In the genomic region with DNA sequence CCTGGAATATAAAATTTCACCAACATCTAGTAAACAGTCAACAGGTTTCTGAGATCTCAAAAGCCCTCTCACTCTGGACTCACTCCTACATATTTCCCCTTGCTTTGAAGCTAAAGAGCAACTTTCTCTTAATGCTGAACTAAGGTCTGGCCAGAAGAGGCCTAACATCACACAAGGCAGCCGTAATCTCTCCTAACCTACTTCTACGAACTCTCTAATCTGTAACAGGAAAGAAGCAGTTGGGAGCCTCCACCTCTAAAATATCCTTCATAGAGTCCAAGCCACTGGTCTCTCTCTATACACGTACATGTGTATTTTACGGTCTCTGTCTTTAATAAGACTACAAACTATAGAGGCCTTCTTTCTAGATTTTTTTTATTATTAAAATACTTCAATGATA, we compare ENCODE assay signal across 1 cellular context.
A peak's percentile ranks its signal among the peaks of the same experiment; 100 is the strongest.
TF ChIP-seq lines count a peak whose summit lies in the region.

No MANE protein-coding gene starts in this region.

TF ChIP-seq in K562, 482 proteins besides CTCF, POLR2A, EP300 and RAD21 (continued from another document):
- TF ChIP-seq ZNF561 (CRISPR knock-in tag; conservative IDR thresholded peaks at IDR 0.05) (no peak), ARID1B (IDR thresholded peaks at IDR 0.05) (0 out of 2 replicates have a peak, but pooled peaks have one; percentile 32), DMBX1 (CRISPR knock-in tag; IDR thresholded peaks at IDR 0.05; ENCODE audit: borderline replicate concordance) (0 out of 2 replicates have a peak, but pooled peaks have one; percentile 34), SMAD1 (IDR thresholded peaks at IDR 0.05; ENCODE audit: low read depth, low read length, partially characterized antibody) (no peak), FOXK2 (conservative IDR thresholded peaks at IDR 0.05 in 1 of 2, IDR thresholded peaks at IDR 0.05 in 1 of 2; ENCODE audit: low read depth in 2 of 2) (0 out of 4 replicates have a peak, but pooled peaks of 1 of the 2 experiments have one; percentile 46), TAF9B (IDR thresholded peaks at IDR 0.05; ENCODE audit: partially characterized antibody) (peak; percentile 11), CC2D1A (IDR thresholded peaks at IDR 0.05) (peak; percentile 55; the same call in 1 of the 2 replicates), ZNF780A (CRISPR knock-in tag; IDR thresholded peaks at IDR 0.05) (no peak), NCOR1 (IDR thresholded peaks at IDR 0.05) (peak; percentile 12; the same call in 1 of the 2 replicates), TAL1 (IDR thresholded peaks at IDR 0.05) (no peak; the same call in 1 of the 2 replicates), NBN (IDR thresholded peaks at IDR 0.05; ENCODE audit: low read depth) (0 out of 2 replicates have a peak, but pooled peaks have one; percentile 28), STAT5A (IDR thresholded peaks at IDR 0.05; ENCODE audit: borderline replicate concordance, low read length) (peak; percentile 43; the same call in 1 of the 2 replicates), MEF2D (tag; conservative IDR thresholded peaks at IDR 0.05; ENCODE audit: low read depth) (no peak)
- TF ChIP-seq, protein P1, sequence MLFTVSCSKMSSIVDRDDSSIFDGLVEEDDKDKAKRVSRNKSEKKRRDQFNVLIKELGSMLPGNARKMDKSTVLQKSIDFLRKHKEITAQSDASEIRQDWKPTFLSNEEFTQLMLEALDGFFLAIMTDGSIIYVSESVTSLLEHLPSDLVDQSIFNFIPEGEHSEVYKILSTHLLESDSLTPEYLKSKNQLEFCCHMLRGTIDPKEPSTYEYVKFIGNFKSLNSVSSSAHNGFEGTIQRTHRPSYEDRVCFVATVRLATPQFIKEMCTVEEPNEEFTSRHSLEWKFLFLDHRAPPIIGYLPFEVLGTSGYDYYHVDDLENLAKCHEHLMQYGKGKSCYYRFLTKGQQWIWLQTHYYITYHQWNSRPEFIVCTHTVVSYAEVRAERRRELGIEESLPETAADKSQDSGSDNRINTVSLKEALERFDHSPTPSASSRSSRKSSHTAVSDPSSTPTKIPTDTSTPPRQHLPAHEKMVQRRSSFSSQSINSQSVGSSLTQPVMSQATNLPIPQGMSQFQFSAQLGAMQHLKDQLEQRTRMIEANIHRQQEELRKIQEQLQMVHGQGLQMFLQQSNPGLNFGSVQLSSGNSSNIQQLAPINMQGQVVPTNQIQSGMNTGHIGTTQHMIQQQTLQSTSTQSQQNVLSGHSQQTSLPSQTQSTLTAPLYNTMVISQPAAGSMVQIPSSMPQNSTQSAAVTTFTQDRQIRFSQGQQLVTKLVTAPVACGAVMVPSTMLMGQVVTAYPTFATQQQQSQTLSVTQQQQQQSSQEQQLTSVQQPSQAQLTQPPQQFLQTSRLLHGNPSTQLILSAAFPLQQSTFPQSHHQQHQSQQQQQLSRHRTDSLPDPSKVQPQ (CRISPR knock-in tag; IDR thresholded peaks at IDR 0.05; ENCODE audit: borderline replicate concordance), result no peak
- TF ChIP-seq, protein P2, sequence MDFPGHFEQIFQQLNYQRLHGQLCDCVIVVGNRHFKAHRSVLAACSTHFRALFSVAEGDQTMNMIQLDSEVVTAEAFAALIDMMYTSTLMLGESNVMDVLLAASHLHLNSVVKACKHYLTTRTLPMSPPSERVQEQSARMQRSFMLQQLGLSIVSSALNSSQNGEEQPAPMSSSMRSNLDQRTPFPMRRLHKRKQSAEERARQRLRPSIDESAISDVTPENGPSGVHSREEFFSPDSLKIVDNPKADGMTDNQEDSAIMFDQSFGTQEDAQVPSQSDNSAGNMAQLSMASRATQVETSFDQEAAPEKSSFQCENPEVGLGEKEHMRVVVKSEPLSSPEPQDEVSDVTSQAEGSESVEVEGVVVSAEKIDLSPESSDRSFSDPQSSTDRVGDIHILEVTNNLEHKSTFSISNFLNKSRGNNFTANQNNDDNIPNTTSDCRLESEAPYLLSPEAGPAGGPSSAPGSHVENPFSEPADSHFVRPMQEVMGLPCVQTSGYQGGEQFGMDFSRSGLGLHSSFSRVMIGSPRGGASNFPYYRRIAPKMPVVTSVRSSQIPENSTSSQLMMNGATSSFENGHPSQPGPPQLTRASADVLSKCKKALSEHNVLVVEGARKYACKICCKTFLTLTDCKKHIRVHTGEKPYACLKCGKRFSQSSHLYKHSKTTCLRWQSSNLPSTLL (IDR thresholded peaks at IDR 0.05), result 0 out of 2 replicates have a peak, but pooled peaks have one; percentile 47
